ENCODE assay signal across 8 cellular contexts in genomic region chr12:6450091-6450868, GRCh38. TPM values are rescaled to one million over a fixed set of nuclear protein-coding genes. Genes with fewer than 3 reads are reported as not detected.
A peak's percentile ranks its signal among the peaks of the same experiment; 100 is the strongest.
DNase-seq lines count a peak whose midpoint lies in the region; ATAC-seq, FAIRE-seq and TF ChIP-seq lines count a peak whose summit lies in the region.

No MANE protein-coding gene starts in this region.

- CTCF ChIA-PET in BJ (lab: Yijun Ruan, JAX): interaction anchor here (1.1 to 3.0 kb wide), 3 partner anchors 15 to 127 kb away, joined by 3 to 27 read pairs (median 3); no protein-coding TSS in a partner anchor

- peak overlapping the region; percentile 50 for H2BK120ac ChIP-seq in neuronal stem cell (ENCODE audit: low read depth, low read length)

- no peak overlapping the region for H3K4ac ChIP-seq in neuronal stem cell (ENCODE audit: low read length)

- no CpG with 5 or more reads among the region's 16 CpGs for WGBS in neuronal stem cell (ENCODE audit: extremely low coverage in 2 of 2, insufficient read length in 2 of 2, insufficient replicate concordance in 1 of 2), 2 donors

- no peaks in the 10 kb centered on the region for H3K9me3 Mint-ChIP-seq in effector memory CD8-positive, alpha-beta T cell

- H3K36me3 ChIP-seq in BJ (ENCODE audit: control insufficient read depth, insufficient read depth, low read length) (peaks cover 6% of the 10 kb centered on the region), neuronal stem cell (replicated peaks in 1 of 2; ENCODE audit: control insufficient read depth in 2 of 2, insufficient read depth in 2 of 2, low read length in 2 of 2) (no peaks in the 10 kb centered on the region)

- no peak for ATAC-seq in effector memory CD8-positive, alpha-beta T cell (replicated peaks)
- ATAC-seq in HG03108 (IDR thresholded peaks at IDR 0.05; ENCODE audit: unreplicated experiment): no peak

- H4K8ac ChIP-seq in neuronal stem cell (ENCODE audit: low read depth, low read length): no peak overlapping the region

- peak overlapping the region; percentile 100 for H3K4me3 Mint-ChIP-seq in effector memory CD8-positive, alpha-beta T cell

- no peaks in the 10 kb centered on the region for H3K27me3 ChIP-seq in BJ (ENCODE audit: control insufficient read depth, insufficient read depth, low read length)
- no peaks in the 10 kb centered on the region for H3K27me3 ChIP-seq in neuronal stem cell (ENCODE audit: control insufficient read depth in 3 of 3, insufficient read depth in 3 of 3, low read depth in 1 of 3, low read length in 3 of 3)

- FAIRE-seq in GM19239 (lab: Jason Lieb, UNC): no peak

- H3K4me2 ChIP-seq in neuronal stem cell (ENCODE audit: insufficient read depth, low read length, poor library complexity, severe bottlenecking): no peak overlapping the region

- H3K23ac ChIP-seq in neuronal stem cell (ENCODE audit: low read depth, low read length, poor library complexity): no peak overlapping the region

- peaks cover 50 to 58% of the 10 kb centered on the region in 2 donors for H3K4me1 Mint-ChIP-seq in effector memory CD8-positive, alpha-beta T cell (ENCODE audit: low read depth in 2 of 2)

- H3K4me3 ChIP-seq in BJ (ENCODE audit: low read depth, low read length) (peak overlapping the region; percentile 44), neuronal stem cell (ENCODE audit: low read length in 2 of 2) (no peak overlapping the region)

- TF ChIP-seq CTCF in BJ (IDR thresholded peaks at IDR 0.05; ENCODE audit: insufficient read depth, low read depth, low read length) (no peak), GM20000 (IDR thresholded peaks at IDR 0.05; ENCODE audit: extremely low read depth, missing control alignments) (no peak)

- H3K79me1 ChIP-seq in neuronal stem cell (ENCODE audit: low read depth, low read length): peaks cover 3% of the 10 kb centered on the region

- peaks cover 23 to 32% of the 10 kb centered on the region in 2 donors for H3K4me1 ChIP-seq in neuronal stem cell (ENCODE audit: control insufficient read depth in 2 of 2, insufficient read depth in 1 of 2, low read depth in 1 of 2, low read length in 2 of 2)

- no peaks in the 10 kb centered on the region for H3K27me3 Mint-ChIP-seq in effector memory CD8-positive, alpha-beta T cell

- H3K27ac ChIP-seq in neuronal stem cell (replicated peaks; ENCODE audit: low read length): peak overlapping the region; percentile 91

- no peaks in the 10 kb centered on the region for H3K9me3 ChIP-seq in neuronal stem cell (replicated peaks in 1 of 2; ENCODE audit: control insufficient read depth in 2 of 2, insufficient read depth in 1 of 2, low read depth in 1 of 2, low read length in 2 of 2)

- peak overlapping the region; percentile 44 for H4K91ac ChIP-seq in neuronal stem cell (ENCODE audit: low read depth, low read length, poor library complexity)

- H2AK5ac ChIP-seq in neuronal stem cell (ENCODE audit: low read depth, low read length): peak overlapping the region; percentile 54

- DNase-seq in BJ (ENCODE audit: low read depth) (no peak), NCI-H69 (lab: John Stamatoyannopoulos, UW) (peak; percentile 18), neuronal stem cell (ENCODE audit: low spot score) (no peak), GM20000 (ENCODE audit: low spot score) (no peak), GM19239 (ENCODE audit: insufficient read length, low spot score) (no peak)
- no peak for DNase-seq in effector memory CD8-positive, alpha-beta T cell
- DNase-seq in activated CD4-positive, CD25-positive, alpha-beta regulatory T cell treated with anti-CD3 and anti-CD28 coated beads, Interleukin-2, amount 50 U/mL, for 72 hours: no peak

- peaks cover 53% of the 10 kb centered on the region for H3K36me3 Mint-ChIP-seq in effector memory CD8-positive, alpha-beta T cell (ENCODE audit: insufficient read depth)

- H3K27ac Mint-ChIP-seq in effector memory CD8-positive, alpha-beta T cell: peak overlapping the region; percentile 100

- H2BK12ac ChIP-seq in neuronal stem cell (ENCODE audit: low read length): peak overlapping the region; percentile 53

- H3K14ac ChIP-seq in neuronal stem cell (ENCODE audit: low read length): no peak overlapping the region

- POLR2A ChIA-PET in BJ (lab: Charles Lee): interaction anchor here (0.5 kb wide), 1 partner anchor 84 kb away, joined by 7 read pairs; the partner anchor contains the start of gene GAPDH

- H2BK5ac ChIP-seq in neuronal stem cell (ENCODE audit: low read length): peak overlapping the region; percentile 82

- peak overlapping the region; percentile 6 for H2BK15ac ChIP-seq in neuronal stem cell (ENCODE audit: low read length)

- peak overlapping the region; percentile 84 for H2AFZ ChIP-seq in neuronal stem cell (ENCODE audit: low read length)

- H3K9ac ChIP-seq in neuronal stem cell (ENCODE audit: low read depth, low read length, poor library complexity): no peak overlapping the region

- peak overlapping the region; percentile 78 for H3K18ac ChIP-seq in neuronal stem cell (ENCODE audit: low read length)

RNA-seq across cellular contexts. Expression of gene TAPBPL, which starts 1.6 kb away (rescaled TPM):
- polyA plus RNA-seq in BJ (2011; rRNA removed): 13.6 and 25.8 TPM in 2 replicates
- polyA minus RNA-seq in BJ (2011; rRNA and poly(A)+ RNA removed): 5.7 and 13.7 TPM in 2 replicates
- 0.33 TPM for polyA plus RNA-seq in neuronal stem cell (2013, experiment 1 of 2)
- polyA plus RNA-seq in neuronal stem cell (2013, experiment 2 of 2): 0.28 TPM

RNA-seq across cellular contexts. Expression of gene CD27, which starts 5.5 kb away (rescaled TPM):
- polyA plus RNA-seq in BJ (2011; rRNA removed): 0.15 TPM in 1 of 2 replicates, not detected in the other
- not detected in 2 replicates for polyA minus RNA-seq in BJ (2011; rRNA and poly(A)+ RNA removed)
- polyA plus RNA-seq in neuronal stem cell (2013, experiment 1 of 2): 0.14 TPM
- 0.11 TPM for polyA plus RNA-seq in neuronal stem cell (2013, experiment 2 of 2)

RNA-seq across cellular contexts. Expression of gene VAMP1, which starts 20.2 kb away (rescaled TPM):
- polyA plus RNA-seq in BJ (2011; rRNA removed): 12.5 and 23.3 TPM in 2 replicates
- 3.3 and 4.6 TPM in 2 replicates for polyA minus RNA-seq in BJ (2011; rRNA and poly(A)+ RNA removed)
- polyA plus RNA-seq in neuronal stem cell (2013, experiment 1 of 2): 14.2 TPM
- 14.6 TPM for polyA plus RNA-seq in neuronal stem cell (2013, experiment 2 of 2)

RNA-seq across cellular contexts. Expression of gene MRPL51, which starts 42.8 kb away (rescaled TPM):
- polyA plus RNA-seq in BJ (2011; rRNA removed): 53.4 and 117 TPM in 2 replicates
- 13.1 and 21.4 TPM in 2 replicates for polyA minus RNA-seq in BJ (2011; rRNA and poly(A)+ RNA removed)
- 584 TPM for polyA plus RNA-seq in neuronal stem cell (2013, experiment 1 of 2)
- polyA plus RNA-seq in neuronal stem cell (2013, experiment 2 of 2): 624 TPM

RNA-seq across cellular contexts. Expression of gene NCAPD2, which starts 43.6 kb away (rescaled TPM):
- 55.8 and 65.6 TPM in 2 replicates for polyA plus RNA-seq in BJ (2011; rRNA removed)
- 42.8 and 48.1 TPM in 2 replicates for polyA minus RNA-seq in BJ (2011; rRNA and poly(A)+ RNA removed)
- 78.4 TPM for polyA plus RNA-seq in neuronal stem cell (2013, experiment 1 of 2)
- 81.0 TPM for polyA plus RNA-seq in neuronal stem cell (2013, experiment 2 of 2)
